13 cellular contexts compared by ENCODE assay signal in genomic region chr5:2753452-2754409, GRCh38. TPM values are rescaled to one million over a fixed set of nuclear protein-coding genes. Genes with fewer than 3 reads are reported as not detected.
DNase-seq lines count a peak whose midpoint lies in the region; ATAC-seq and TF ChIP-seq lines count a peak whose summit lies in the region.
"Had no signal": no experiment of that assay in that cellular context is flagged by ENCODE, and none has a peak within 500 bp of the region (broad histone marks: within the 10 kb centered on the region; RNA-seq: fewer than 3 reads in every experiment).

No MANE protein-coding gene starts in this region.

- peaks cover 16% of the 10 kb centered on the region for H3F3A ChIP-seq in GM23248 (ENCODE audit: insufficient read depth)

- H3K79me2 ChIP-seq in GM23248 (ENCODE audit: insufficient read depth) = peaks cover 56% of the 10 kb centered on the region

- no peaks in the 10 kb centered on the region for H3K9me2 ChIP-seq in GM23248 (ENCODE audit: insufficient read depth)

- H3K9ac ChIP-seq in GM23248 = peak overlapping the region; percentile 82

- H2AFZ ChIP-seq in GM23248 = peak overlapping the region; percentile 86

- no peak for TF ChIP-seq CTCF in epithelial cell of proximal tubule (conservative IDR thresholded peaks at IDR 0.05; ENCODE audit: low read depth, low read length)

- H3K36me3 ChIP-seq in GM23248 (ENCODE audit: low read depth) = no peaks in the 10 kb centered on the region
- H3K36me3 ChIP-seq: sigmoid colon had no signal

- no peaks in the 10 kb centered on the region for H4K20me1 ChIP-seq in GM23248 (ENCODE audit: insufficient read depth)

- no peaks in the 10 kb centered on the region for H3K27me3 ChIP-seq in GM23248 (replicated peaks; ENCODE audit: insufficient read depth)
- H3K27me3 ChIP-seq: testis had no signal

- peaks cover 32% of the 10 kb centered on the region for H3K4me1 ChIP-seq in GM23248 (ENCODE audit: insufficient read depth)

- no peaks in the 10 kb centered on the region for H3K9me3 ChIP-seq in GM23248 (ENCODE audit: low read depth)
- H3K9me3 ChIP-seq: sigmoid colon, testis had no signal

- H3K4me3 ChIP-seq in GM23248 = peak overlapping the region; percentile 81
- peak overlapping the region; percentile 51 for H3K4me3 ChIP-seq in epithelial cell of proximal tubule (ENCODE audit: low read depth, low read length)
- H3K4me3 ChIP-seq: sigmoid colon had no signal

- ATAC-seq in GM18511 (IDR thresholded peaks at IDR 0.05; ENCODE audit: unreplicated experiment) = no peak
- ATAC-seq: activated CD4-positive, CD25-positive, alpha-beta regulatory T cell treated with anti-CD3 and anti-CD28 coated beads, Interleukin-2, amount 50 U/mL, for 24 hours had no signal

- peak overlapping the region; percentile 80 for H3K27ac ChIP-seq in GM23248
- H3K27ac ChIP-seq: sigmoid colon, testis had no signal

- peak overlapping the region; percentile 94 for H3K4me2 ChIP-seq in GM23248 (ENCODE audit: unreplicated experiment)

- 2 to 3% methylated on average over 29 of the region's 29 CpGs for WGBS in GM23248 (ENCODE audit: low coverage in 1 of 2, low lambda C conversion rate in 2 of 2, missing lambda C conversion rate in 2 of 2), 2 experiments

- in situ Hi-C loops in GM23248 (cut with MboI) = no loop called here

- intact Hi-C loops in posterior vena cava (cut with DNase I) = no loop called here

- DNase-seq in GM23248 (peak; percentile 59), NCI-H526 (lab: John Stamatoyannopoulos, UW) (peak; percentile 19 to 66), epithelial cell of proximal tubule (ENCODE audit: low read depth) (no peak), posterior vena cava (ENCODE audit: low spot score) (peak; percentile 32), NCI-H2081 treated with DMSO at 0.1 percent for 48 hours (lab: John Stamatoyannopoulos, UW) (no peak), putamen (ENCODE audit: low spot score) (no peak)
- DNase-seq: COR-L47, NCI-H524 treated with DMSO at 0.1 percent for 48 hours, sigmoid colon, testis had no signal

RNA-seq across cellular contexts. Expression of gene IRX2, which starts 2.3 kb away (rescaled TPM):
- total RNA-seq in GM23248 (2014; rRNA removed; shearing (Covaris generic)) = 30.6 and 38.1 TPM in 2 replicates
- 6.1 TPM in 2 replicates for polyA plus RNA-seq in GM23248 (2016; fragmentation: Nextera tagmentation; extraction: Ambion mirVana)
- total RNA-seq in epithelial cell of proximal tubule (17.2 and 19.3 TPM in 2 replicates), posterior vena cava (under 1 TPM; 0.19 to 0.38 TPM)
- total RNA-seq: activated T-helper 2 cell treated with anti-CD3 and anti-CD28 coated beads, Interferon-gamma antibody, Interleukin-2, Interleukin-4, amounts not matched to agents 10 μg/mL and 5 μg/mL and 100 μg/mL, durations not matched to agents 14 hours and 24 hours and 36 hours; sigmoid colon had no signal

Comparison
In these comparisons a context has a peak if more than half of its experiments do, and no peak if none do; other contexts are left out.
1. DNase-seq: peak in GM23248 (single experiment), NCI-H526 (2 of 2) and posterior vena cava (single experiment); none in epithelial cell of proximal tubule (single experiment), NCI-H2081 treated with DMSO at 0.1 percent for 48 hours (single experiment) and putamen (single experiment).
2. RNA of gene IRX2, which starts 2.3 kb away (total RNA-seq): 30.6 to 38.1 TPM in GM23248 and 17.2 to 19.3 TPM in epithelial cell of proximal tubule; 0.19 to 0.38 TPM in posterior vena cava; every median in the first group is over 10 times any median in the second.